8 cellular contexts compared by ENCODE assay signal in the genomic region with DNA sequence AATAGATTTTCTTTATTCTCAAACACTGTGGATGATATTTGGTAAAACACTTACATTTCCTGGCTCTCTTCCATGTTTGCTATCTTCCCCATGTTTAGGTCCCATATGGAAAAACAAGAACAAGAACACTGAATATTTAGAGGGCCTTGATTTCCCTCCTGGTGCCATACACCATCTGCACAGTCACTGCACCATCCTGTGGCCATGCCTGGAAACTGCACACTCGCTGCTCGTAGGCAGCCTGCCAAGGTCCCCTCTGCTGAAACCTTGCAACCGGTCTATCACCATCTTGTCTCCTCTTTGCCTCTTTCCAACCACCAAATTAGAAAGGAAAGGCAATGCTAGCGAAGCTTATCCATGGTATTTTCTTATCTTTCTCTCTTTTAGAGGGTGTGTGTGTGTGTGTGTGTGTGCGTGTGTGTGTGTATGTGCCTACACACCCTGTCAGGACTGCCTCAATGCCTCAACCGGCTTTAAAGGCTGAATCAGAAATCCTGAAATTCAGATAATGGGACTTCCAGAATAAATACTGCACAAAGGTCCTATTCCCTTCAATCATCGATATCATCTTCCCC.
DNase-seq lines count a peak whose midpoint lies in the region; FAIRE-seq and TF ChIP-seq lines count a peak whose summit lies in the region.

No MANE protein-coding gene starts in this region.

- no peaks in the 10 kb centered on the region for H3K4me1 ChIP-seq in astrocyte (ENCODE audit: insufficient read depth, low read length)

- H3K36me3 ChIP-seq in astrocyte (ENCODE audit: insufficient read depth, low read length), result no peaks in the 10 kb centered on the region

- no peak overlapping the region for H3K27ac Mint-ChIP-seq in astrocyte (ENCODE audit: unreplicated experiment)

- no peaks in the 10 kb centered on the region for H3K9me3 Mint-ChIP-seq in astrocyte (ENCODE audit: unreplicated experiment)

- H3K4me3 ChIP-seq in astrocyte (ENCODE audit: insufficient read depth, low read depth, low read length), result no peak overlapping the region

- no peaks in the 10 kb centered on the region for H3K79me2 ChIP-seq in astrocyte (ENCODE audit: insufficient read depth, low read length)

- no peak for TF ChIP-seq EP300 in Ishikawa (IDR thresholded peaks at IDR 0.05; ENCODE audit: borderline replicate concordance)

- H3K9me3 ChIP-seq in astrocyte (ENCODE audit: insufficient read depth, low read depth, low read length), result no peaks in the 10 kb centered on the region

- FAIRE-seq in astrocyte (lab: Jason Lieb, UNC), result no peak

- peak; percentile 49 for TF ChIP-seq CTCF in astrocyte (IDR thresholded peaks at IDR 0.05; ENCODE audit: insufficient read depth, low read depth, low read length)

- no peak overlapping the region for H3K27ac ChIP-seq in astrocyte (ENCODE audit: low read depth, low read length)

- H3K27me3 ChIP-seq in astrocyte (ENCODE audit: insufficient read depth, low read length), result no peaks in the 10 kb centered on the region

- no peaks in the 10 kb centered on the region for H3K4me1 Mint-ChIP-seq in astrocyte (ENCODE audit: low read depth, unreplicated experiment)

- peak; percentile 75 for TF ChIP-seq RAD21 in Ishikawa (IDR thresholded peaks at IDR 0.05; ENCODE audit: low read depth)

- H3K27me3 Mint-ChIP-seq in astrocyte (ENCODE audit: low read depth, unreplicated experiment), result peaks cover 2% of the 10 kb centered on the region

- no peaks in the 10 kb centered on the region for H4K20me1 ChIP-seq in astrocyte (ENCODE audit: insufficient read depth, low read length)

- H2AFZ ChIP-seq in astrocyte (ENCODE audit: low read depth, low read length), result no peak overlapping the region

- peak; percentile 2 for DNase-seq in NK-92 treated with Interleukin-12 subunit alpha and Interleukin-12 subunit beta, amount 100 ng/mL, for 24 hours (lab: John Stamatoyannopoulos, UW)
- DNase-seq in NK-92 (lab: John Stamatoyannopoulos, UW; ENCODE audit: unreplicated experiment), result no peak
- DNase-seq in SKM-1 (lab: John Stamatoyannopoulos, UW; ENCODE audit: unreplicated experiment), result peak; percentile 4
- no peak for DNase-seq in astrocyte (ENCODE audit: low read depth)
- DNase-seq in iris pigment epithelial cell (ENCODE audit: low read depth), result peak; percentile 34
- peak; percentile 2 to 39 for DNase-seq in stimulated activated CD4-positive, alpha-beta T cell treated with anti-CD3 and anti-CD28 coated beads, Interleukin-4, amount 100 ng/mL, for 4 hours
- DNase-seq in HuH-7.5 (ENCODE audit: low spot score), result no peak

- H3K9ac ChIP-seq in astrocyte (ENCODE audit: low read length), result no peak overlapping the region

- no peak overlapping the region for H3K4me3 Mint-ChIP-seq in astrocyte (ENCODE audit: unreplicated experiment)

- no peak overlapping the region for H3K4me2 ChIP-seq in astrocyte (ENCODE audit: low read length)

- H3K36me3 Mint-ChIP-seq in astrocyte (ENCODE audit: low read depth, unreplicated experiment), result no peaks in the 10 kb centered on the region

TF ChIP-seq in Ishikawa, 13 proteins besides CTCF, POLR2A, EP300 and RAD21:
- TF ChIP-seq FOXM1 (IDR thresholded peaks at IDR 0.05; ENCODE audit: borderline replicate concordance, low read depth) (no peak), TCF12 (IDR thresholded peaks at IDR 0.05; ENCODE audit: low read depth) (no peak), ZBTB7A (IDR thresholded peaks at IDR 0.05; ENCODE audit: low read depth) (no peak), TAF1 (IDR thresholded peaks at IDR 0.05; ENCODE audit: low read depth) (no peak), TEAD4 (IDR thresholded peaks at IDR 0.05) (no peak), EGR1 (IDR thresholded peaks at IDR 0.05) (no peak), CREB1 (IDR thresholded peaks at IDR 0.05; ENCODE audit: low read depth) (no peak), NFIC (IDR thresholded peaks at IDR 0.05) (no peak), CEBPB (IDR thresholded peaks at IDR 0.05) (no peak), YY1 (IDR thresholded peaks at IDR 0.05; ENCODE audit: low read depth) (no peak)
- TF ChIP-seq, protein P1, sequence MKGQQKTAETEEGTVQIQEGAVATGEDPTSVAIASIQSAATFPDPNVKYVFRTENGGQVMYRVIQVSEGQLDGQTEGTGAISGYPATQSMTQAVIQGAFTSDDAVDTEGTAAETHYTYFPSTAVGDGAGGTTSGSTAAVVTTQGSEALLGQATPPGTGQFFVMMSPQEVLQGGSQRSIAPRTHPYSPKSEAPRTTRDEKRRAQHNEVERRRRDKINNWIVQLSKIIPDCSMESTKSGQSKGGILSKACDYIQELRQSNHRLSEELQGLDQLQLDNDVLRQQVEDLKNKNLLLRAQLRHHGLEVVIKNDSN (IDR thresholded peaks at IDR 0.05), result no peak
- TF ChIP-seq, protein P2, sequence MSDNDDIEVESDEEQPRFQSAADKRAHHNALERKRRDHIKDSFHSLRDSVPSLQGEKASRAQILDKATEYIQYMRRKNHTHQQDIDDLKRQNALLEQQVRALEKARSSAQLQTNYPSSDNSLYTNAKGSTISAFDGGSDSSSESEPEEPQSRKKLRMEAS (IDR thresholded peaks at IDR 0.05), result no peak
- TF ChIP-seq, protein P3, sequence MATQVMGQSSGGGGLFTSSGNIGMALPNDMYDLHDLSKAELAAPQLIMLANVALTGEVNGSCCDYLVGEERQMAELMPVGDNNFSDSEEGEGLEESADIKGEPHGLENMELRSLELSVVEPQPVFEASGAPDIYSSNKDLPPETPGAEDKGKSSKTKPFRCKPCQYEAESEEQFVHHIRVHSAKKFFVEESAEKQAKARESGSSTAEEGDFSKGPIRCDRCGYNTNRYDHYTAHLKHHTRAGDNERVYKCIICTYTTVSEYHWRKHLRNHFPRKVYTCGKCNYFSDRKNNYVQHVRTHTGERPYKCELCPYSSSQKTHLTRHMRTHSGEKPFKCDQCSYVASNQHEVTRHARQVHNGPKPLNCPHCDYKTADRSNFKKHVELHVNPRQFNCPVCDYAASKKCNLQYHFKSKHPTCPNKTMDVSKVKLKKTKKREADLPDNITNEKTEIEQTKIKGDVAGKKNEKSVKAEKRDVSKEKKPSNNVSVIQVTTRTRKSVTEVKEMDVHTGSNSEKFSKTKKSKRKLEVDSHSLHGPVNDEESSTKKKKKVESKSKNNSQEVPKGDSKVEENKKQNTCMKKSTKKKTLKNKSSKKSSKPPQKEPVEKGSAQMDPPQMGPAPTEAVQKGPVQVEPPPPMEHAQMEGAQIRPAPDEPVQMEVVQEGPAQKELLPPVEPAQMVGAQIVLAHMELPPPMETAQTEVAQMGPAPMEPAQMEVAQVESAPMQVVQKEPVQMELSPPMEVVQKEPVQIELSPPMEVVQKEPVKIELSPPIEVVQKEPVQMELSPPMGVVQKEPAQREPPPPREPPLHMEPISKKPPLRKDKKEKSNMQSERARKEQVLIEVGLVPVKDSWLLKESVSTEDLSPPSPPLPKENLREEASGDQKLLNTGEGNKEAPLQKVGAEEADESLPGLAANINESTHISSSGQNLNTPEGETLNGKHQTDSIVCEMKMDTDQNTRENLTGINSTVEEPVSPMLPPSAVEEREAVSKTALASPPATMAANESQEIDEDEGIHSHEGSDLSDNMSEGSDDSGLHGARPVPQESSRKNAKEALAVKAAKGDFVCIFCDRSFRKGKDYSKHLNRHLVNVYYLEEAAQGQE (IDR thresholded peaks at IDR 0.05; ENCODE audit: low read depth), result no peak

Comparison
In these comparisons a context has a peak if more than half of its experiments do, and no peak if none do; other contexts are left out.
1. DNase-seq: peak in NK-92 treated with Interleukin-12 subunit alpha and Interleukin-12 subunit beta, amount 100 ng/mL, for 24 hours (single experiment), SKM-1 (single experiment), iris pigment epithelial cell (single experiment) and stimulated activated CD4-positive, alpha-beta T cell treated with anti-CD3 and anti-CD28 coated beads, Interleukin-4, amount 100 ng/mL, for 4 hours (2 of 2); none in NK-92 (single experiment), astrocyte (single experiment) and HuH-7.5 (single experiment).